Comparison of ENCODE assay signal across 11 cellular contexts in the genomic region with DNA sequence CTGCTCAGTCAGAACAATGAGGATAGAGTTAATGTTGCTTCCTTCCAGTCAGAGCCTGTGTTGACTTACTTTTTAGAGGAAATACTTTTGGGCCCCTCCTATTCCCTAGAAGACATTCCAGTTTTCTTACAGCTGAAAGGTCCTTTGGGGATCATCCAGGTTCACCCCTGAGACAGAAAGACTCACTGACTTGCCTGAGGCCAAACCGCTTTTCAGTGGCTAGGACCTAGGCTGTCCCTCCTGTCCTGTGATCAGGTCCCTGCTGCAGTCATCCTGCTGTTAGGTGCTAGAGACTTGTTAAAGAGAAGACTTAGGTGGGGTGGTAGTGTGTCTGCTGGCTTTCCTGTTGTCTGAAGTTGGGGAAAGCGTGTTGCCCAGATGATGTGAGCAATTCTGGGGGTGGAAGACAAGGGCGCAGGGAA. TPM values are rescaled to one million over a fixed set of nuclear protein-coding genes. Genes with fewer than 3 reads are reported as not detected.
DNase-seq lines count a peak whose midpoint lies in the region; ATAC-seq and TF ChIP-seq lines count a peak whose summit lies in the region.
"Had no signal": no experiment of that assay in that cellular context is flagged by ENCODE, and none has a peak within 500 bp of the region (broad histone marks: within the 10 kb centered on the region; RNA-seq: fewer than 3 reads in every experiment).

No MANE protein-coding gene starts in this region.

- H3K4me1 ChIP-seq in cardiac muscle cell (ENCODE audit: low read depth) (peaks cover 59% of the 10 kb centered on the region), breast epithelium (peaks cover 27 to 63% of the 10 kb centered on the region in 2 donors), mesodermal cell (ENCODE audit: control insufficient read depth, insufficient read depth, low read length, poor library complexity, severe bottlenecking) (peaks cover 67% of the 10 kb centered on the region), uterus (peaks cover 8 to 11% of the 10 kb centered on the region in 2 donors), BE2C (no peaks in the 10 kb centered on the region; the same call in 1 of the 2 replicates)

- H3K4me3 ChIP-seq in cardiac muscle cell (no peak overlapping the region), breast epithelium (peak overlapping the region in 1 of 3 donors; percentile 24), mesodermal cell (ENCODE audit: extremely low read depth, insufficient read depth, low read length, poor library complexity, severe bottlenecking) (no peak overlapping the region), uterus (no peak overlapping the region), BE2C (ENCODE audit: low read depth, low read length) (no peak overlapping the region)
- H3K4me3 ChIP-seq: psoas muscle had no signal

- no peak for ATAC-seq in Right ventricle myocardium inferior
- ATAC-seq: psoas muscle had no signal

- no peaks in the 10 kb centered on the region for H3K27me3 ChIP-seq in cardiac muscle cell
- no peaks in the 10 kb centered on the region for H3K27me3 ChIP-seq in breast epithelium
- H3K27me3 ChIP-seq in uterus = no peaks in the 10 kb centered on the region
- H3K27me3 ChIP-seq in BE2C = no peaks in the 10 kb centered on the region

- intact Hi-C loops in Right ventricle myocardium inferior (cut with DNase I) = loop anchor here (5.0 kb wide), 1 partner anchor 39 kb away; the partner anchor contains the start of gene SUSD6
- intact Hi-C loops in breast epithelium (cut with DNase I; ENCODE audit: low total_unique reads) = no loop called here
- intact Hi-C loops in uterus (cut with DNase I; ENCODE audit: low total_unique reads) = no loop called here

- TF ChIP-seq POLR2A in breast epithelium (IDR thresholded peaks at IDR 0.05) (no peak), uterus (IDR thresholded peaks at IDR 0.05) (no peak)

- WGBS in mesodermal cell (ENCODE audit: insufficient coverage in 2 of 2), 2 experiments = 78% methylated on average over 3 of the region's 3 CpGs

- H3K27ac ChIP-seq in cardiac muscle cell (peak overlapping the region; percentile 71), breast epithelium (peak overlapping the region; percentile 79 to 87), mesodermal cell (ENCODE audit: low read depth, low read length, severe bottlenecking) (peak overlapping the region; percentile 37), uterus (peak overlapping the region; percentile 18 to 84)
- H3K27ac ChIP-seq: psoas muscle had no signal

- TF ChIP-seq CTCF in cardiac muscle cell (IDR thresholded peaks at IDR 0.05; ENCODE audit: low read depth, low read length) (no peak), breast epithelium (IDR thresholded peaks at IDR 0.05) (no peak), uterus (IDR thresholded peaks at IDR 0.05) (no peak), BE2C (IDR thresholded peaks at IDR 0.05; ENCODE audit: low read depth, low read length) (no peak)

- H3K36me3 ChIP-seq in cardiac muscle cell (no peaks in the 10 kb centered on the region), breast epithelium (no peaks in the 10 kb centered on the region), mesodermal cell (ENCODE audit: control insufficient read depth, insufficient read depth, low read length) (no peaks in the 10 kb centered on the region), uterus (no peaks in the 10 kb centered on the region), BE2C (no peaks in the 10 kb centered on the region)

- H3K9me3 ChIP-seq in cardiac muscle cell (ENCODE audit: low read depth) (no peaks in the 10 kb centered on the region), breast epithelium (no peaks in the 10 kb centered on the region), mesodermal cell (ENCODE audit: control insufficient read depth, low read length) (no peaks in the 10 kb centered on the region), uterus (no peaks in the 10 kb centered on the region), BE2C (no peaks in the 10 kb centered on the region)
- H3K9me3 ChIP-seq: psoas muscle had no signal

- peak in 1 of 2 donors; percentile 40 for DNase-seq in cardiac muscle cell (ENCODE audit: low read depth in 1 of 2, low spot score in 1 of 2)
- no peak for DNase-seq in Right ventricle myocardium inferior (ENCODE audit: missing footprints)
- DNase-seq in breast epithelium (ENCODE audit: low spot score in 2 of 2) = peak; percentile 55 to 61
- DNase-seq in uterus = no peak
- DNase-seq in NCI-H526 treated with DMSO at 0.1 percent for 48 hours (lab: John Stamatoyannopoulos, UW) = no peak
- no peak for DNase-seq in middle frontal gyrus (ENCODE audit: extremely low spot score, low spot score)
- no peak for DNase-seq in BE2C
- DNase-seq: DMS153, NCI-H82, psoas muscle had no signal

RNA-seq across cellular contexts. Expression of gene SUSD6, which starts 39.6 kb away (rescaled TPM):
- total RNA-seq in cardiac muscle cell (12.1 and 14.7 TPM in 2 replicates), Right ventricle myocardium inferior (22.4 TPM), breast epithelium (10 to 100 TPM; 30.2 to 55.9 (median 55.7) TPM), uterus (10 to 100 TPM in 3 of 4 donors, 1 to 10 TPM in 1; 8.8 to 35.1 (median 17.6) TPM)
- 8.7 TPM in 2 replicates for polyA plus RNA-seq in cardiac muscle cell
- 11.4 TPM for polyA plus RNA-seq in mesodermal cell (2013, experiment 1 of 2)
- polyA plus RNA-seq in mesodermal cell (2013, experiment 2 of 2) = 9.3 TPM
- 7.2 TPM for polyA plus RNA-seq in BE2C (2012; ENCODE audit: insufficient read depth, insufficient read length, low read depth)

Comparison
In these comparisons a context has a peak if more than half of its experiments do, and no peak if none do; other contexts are left out.
1. DNase-seq: peak in breast epithelium (2 of 2); none in Right ventricle myocardium inferior (single experiment), uterus (0 of 2), NCI-H526 treated with DMSO at 0.1 percent for 48 hours (single experiment), middle frontal gyrus (single experiment) and BE2C (single experiment).
2. Peak in every context shown above with its lines, with median percentiles within 50 percentile points of each other: H3K27ac ChIP-seq.